In genomic region chr5:37539459-37539858, GRCh38 we compare ENCODE assay signal across 33 cellular contexts.
"Had no signal": no experiment of that assay in that cellular context is flagged by ENCODE, and none has a peak within 500 bp of the region (broad histone marks: within the 10 kb centered on the region; RNA-seq: fewer than 3 reads in every experiment).

No MANE protein-coding gene starts in this region.

- ATAC-seq: activated CD8-positive, alpha-beta memory T cell treated with anti-CD3 and anti-CD28 coated beads, Interleukin-2, amount 10 ng/mL, durations not matched to agents 7 days and 5 days; PC-3 had no signal

- H3K27me3 ChIP-seq: brain microvascular endothelial cell, MG63, Peyer's patch had no signal

- H3K4me3 ChIP-seq: MG63, Peyer's patch had no signal

- H3K4me1 ChIP-seq: Peyer's patch had no signal

- H3K9me3 ChIP-seq: MG63, Peyer's patch had no signal

- H3K36me3 ChIP-seq: brain microvascular endothelial cell, MG63, Peyer's patch had no signal

- H3K27ac ChIP-seq: brain microvascular endothelial cell, Peyer's patch, VCaP had no signal

- DNase-seq: activated CD4-positive, alpha-beta memory T cell treated with anti-CD3 and anti-CD28 coated beads, Interleukin-2, amount 10 ng/mL, durations not matched to agents 7 days and 5 days; activated CD4-positive, alpha-beta T cell treated with anti-CD3 and anti-CD28 coated beads for 1 hour; activated CD4-positive, alpha-beta T cell treated with anti-CD3 and anti-CD28 coated beads for 48 hours; activated CD4-positive, CD25-positive, alpha-beta regulatory T cell; activated CD8-positive, alpha-beta memory T cell treated with anti-CD3 and anti-CD28 coated beads for 24 hours; activated CD8-positive, alpha-beta memory T cell treated with anti-CD3 and anti-CD28 coated beads, Interleukin-2, amount 10 ng/mL, durations not matched to agents 7 days and 5 days; activated CD8-positive, alpha-beta memory T cell treated with anti-CD3 and anti-CD28 coated beads, Interleukin-2, amount 50 U/mL, for 48 hours; activated effector memory CD4-positive, alpha-beta T cell treated with Interleukin-2 at 50 U/mL for 16 hours; activated naive CD4-positive, alpha-beta T cell; activated naive CD4-positive, alpha-beta T cell treated with anti-CD3 and anti-CD28 coated beads, Interleukin-2, amount 50 U/mL, for 16 hours; activated naive CD8-positive, alpha-beta T cell treated with anti-CD3 and anti-CD28 coated beads for 36 hours; activated T-cell treated with anti-CD3 and anti-CD28 coated beads, Interleukin-2, amount 50 U/mL, for 48 hours; amniotic stem cell; aorta; brain microvascular endothelial cell; MG63; MV-4-11; NCI-H1092; NCI-H1436 treated with DMSO at 0.1 percent for 48 hours; NCI-H1694 treated with DMSO at 0.1 percent for 48 hours; NCI-H2029; NCI-H345; NCI-H524 treated with DMSO at 0.1 percent for 48 hours; NK-92 treated with Interleukin-12 subunit alpha and Interleukin-12 subunit beta, amount 100 ng/mL, for 24 hours; PC-3; Peyer's patch; Right ventricle myocardium superior; RPMI8226; SW 1271; T-helper 1 cell; T-helper 2 cell; T-helper 9 cell had no signal
